ENCODE assay signal across 3 cellular contexts in genomic region chr1:8886031-8886524, GRCh38. TPM values are rescaled to one million over a fixed set of nuclear protein-coding genes. Genes with fewer than 3 reads are reported as not detected.
"Had no signal": no experiment of that assay in that cellular context is flagged by ENCODE, and none has a peak within 500 bp of the region (broad histone marks: within the 10 kb centered on the region; RNA-seq: fewer than 3 reads in every experiment).

No MANE protein-coding gene starts in this region.

RNA-seq across cellular contexts. Expression of gene CA6, which starts 59.6 kb away (rescaled TPM):
- total RNA-seq: aorta, cardiac septum, OCI-LY7 had no signal
- polyA plus RNA-seq: aorta had no signal
